Comparison of ENCODE assay signal across 9 cellular contexts in the genomic region with DNA sequence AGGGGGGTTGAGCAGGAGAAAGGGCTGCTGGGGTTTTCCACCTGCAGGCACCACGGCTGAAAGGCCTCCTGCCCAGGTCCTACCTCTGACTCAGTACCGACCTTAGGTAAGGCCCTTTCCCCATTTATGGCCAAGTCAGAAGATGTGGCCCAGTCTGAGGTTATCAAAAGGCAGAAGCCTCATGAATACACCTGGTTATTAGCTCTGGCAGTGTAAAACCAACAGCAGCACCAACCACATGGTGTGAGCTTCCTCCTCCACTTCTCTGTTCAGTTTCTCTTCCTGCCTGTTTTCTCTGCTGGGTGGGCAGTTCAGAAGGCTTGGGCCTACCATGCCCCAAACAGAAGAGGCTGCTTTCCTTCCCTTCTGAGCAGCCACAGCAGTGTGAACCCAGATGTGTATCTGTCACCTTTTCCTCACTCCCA.
DNase-seq lines count a peak whose midpoint lies in the region; ATAC-seq lines count a peak whose summit lies in the region.
"Had no signal": no experiment of that assay in that cellular context is flagged by ENCODE, and none has a peak within 500 bp of the region (broad histone marks: within the 10 kb centered on the region; RNA-seq: fewer than 3 reads in every experiment).

No MANE protein-coding gene starts in this region.

- peak overlapping the region; percentile 56 for H3K27ac Mint-ChIP-seq in activated CD8-positive, alpha-beta memory T cell treated with anti-CD3 and anti-CD28 coated beads, Interleukin-2, amount 10 ng/mL, durations not matched to agents 7 days and 5 days
- H3K27ac Mint-ChIP-seq in stimulated activated naive CD8-positive, alpha-beta T cell treated with anti-CD3 and anti-CD28 coated beads, Interleukin-15, Interleukin-2, amounts not matched to agents 100 ng/mL and 50 ng/mL, for 24 hours = peak overlapping the region; percentile 90

- CTCF ChIA-PET in activated CD8-positive, alpha-beta memory T cell treated with anti-CD3 and anti-CD28 coated beads, Interleukin-2, amount 10 ng/mL, durations not matched to agents 7 days and 5 days (lab: Charles Lee) = no interaction called here

- H3K9me3 Mint-ChIP-seq in activated CD8-positive, alpha-beta memory T cell treated with anti-CD3 and anti-CD28 coated beads, Interleukin-2, amount 10 ng/mL, durations not matched to agents 7 days and 5 days (ENCODE audit: low read depth) = no peaks in the 10 kb centered on the region
- no peaks in the 10 kb centered on the region for H3K9me3 Mint-ChIP-seq in stimulated activated naive CD8-positive, alpha-beta T cell treated with anti-CD3 and anti-CD28 coated beads, Interleukin-15, Interleukin-2, amounts not matched to agents 100 ng/mL and 50 ng/mL, for 24 hours

- H3K36me3 Mint-ChIP-seq in activated CD8-positive, alpha-beta memory T cell treated with anti-CD3 and anti-CD28 coated beads, Interleukin-2, amount 10 ng/mL, durations not matched to agents 7 days and 5 days = peaks cover 3% of the 10 kb centered on the region
- no peaks in the 10 kb centered on the region for H3K36me3 Mint-ChIP-seq in stimulated activated naive CD8-positive, alpha-beta T cell treated with anti-CD3 and anti-CD28 coated beads, Interleukin-15, Interleukin-2, amounts not matched to agents 100 ng/mL and 50 ng/mL, for 24 hours (ENCODE audit: low read depth)

- H3K27me3 Mint-ChIP-seq in activated CD8-positive, alpha-beta memory T cell treated with anti-CD3 and anti-CD28 coated beads, Interleukin-2, amount 10 ng/mL, durations not matched to agents 7 days and 5 days = peaks cover 6% of the 10 kb centered on the region
- H3K27me3 Mint-ChIP-seq in stimulated activated naive CD8-positive, alpha-beta T cell treated with anti-CD3 and anti-CD28 coated beads, Interleukin-15, Interleukin-2, amounts not matched to agents 100 ng/mL and 50 ng/mL, for 24 hours = no peaks in the 10 kb centered on the region

- no peak overlapping the region for H3K4me3 Mint-ChIP-seq in activated CD8-positive, alpha-beta memory T cell treated with anti-CD3 and anti-CD28 coated beads, Interleukin-2, amount 10 ng/mL, durations not matched to agents 7 days and 5 days
- H3K4me3 Mint-ChIP-seq in stimulated activated naive CD8-positive, alpha-beta T cell treated with anti-CD3 and anti-CD28 coated beads, Interleukin-15, Interleukin-2, amounts not matched to agents 100 ng/mL and 50 ng/mL, for 24 hours = no peak overlapping the region

- DNase-seq in activated CD8-positive, alpha-beta memory T cell treated with anti-CD3 and anti-CD28 coated beads, Interleukin-2, amount 10 ng/mL, durations not matched to agents 7 days and 5 days = no peak
- no peak for DNase-seq in activated CD8-positive, alpha-beta memory T cell treated with anti-CD3 and anti-CD28 coated beads for 24 hours
- peak; percentile 38 for DNase-seq in NAMALWA (ENCODE audit: low spot score)
- no peak for DNase-seq in activated CD4-positive, alpha-beta T cell treated with anti-CD3 and anti-CD28 coated beads for 1 hour
- DNase-seq in NCI-H1436 (lab: John Stamatoyannopoulos, UW) = no peak
- no peak for DNase-seq in activated CD8-positive, alpha-beta memory T cell treated with anti-CD3 and anti-CD28 coated beads, Interleukin-2, amount 50 U/mL, for 48 hours
- DNase-seq: ACHN had no signal

- ATAC-seq in activated CD8-positive, alpha-beta memory T cell treated with anti-CD3 and anti-CD28 coated beads, Interleukin-2, amount 10 ng/mL, durations not matched to agents 7 days and 5 days = peak; percentile 46
- ATAC-seq in HG02852 (IDR thresholded peaks at IDR 0.05; ENCODE audit: unreplicated experiment) = peak; percentile 63

- H3K4me1 Mint-ChIP-seq in activated CD8-positive, alpha-beta memory T cell treated with anti-CD3 and anti-CD28 coated beads, Interleukin-2, amount 10 ng/mL, durations not matched to agents 7 days and 5 days = peaks cover 43% of the 10 kb centered on the region
- H3K4me1 Mint-ChIP-seq in stimulated activated naive CD8-positive, alpha-beta T cell treated with anti-CD3 and anti-CD28 coated beads, Interleukin-15, Interleukin-2, amounts not matched to agents 100 ng/mL and 50 ng/mL, for 24 hours (ENCODE audit: low read depth) = peaks cover 55% of the 10 kb centered on the region
